In genomic region chr18:44725300-44726096, GRCh38 we compare ENCODE assay signal across 8 cellular contexts. TPM values are rescaled to one million over a fixed set of nuclear protein-coding genes. Genes with fewer than 3 reads are reported as not detected.
DNase-seq lines count a peak whose midpoint lies in the region; ATAC-seq and TF ChIP-seq lines count a peak whose summit lies in the region.

No MANE protein-coding gene starts in this region.

- CTCF ChIA-PET in RWPE1 (lab: Yijun Ruan, JAX) = interaction anchor here (0.7 kb wide), 1 partner anchor 135 kb away, joined by 3 read pairs; no protein-coding TSS in a partner anchor

- no peaks in the 10 kb centered on the region for H3K9me3 Mint-ChIP-seq in activated naive CD4-positive, alpha-beta T cell treated with anti-CD3 and anti-CD28 coated beads, Interleukin-2, amount 50 U/mL, for 24 hours
- no peaks in the 10 kb centered on the region for H3K9me3 Mint-ChIP-seq in immature natural killer cell

- peak; percentile 58 for DNase-seq in GM12864 (ENCODE audit: low read depth)
- DNase-seq in RWPE1 (ENCODE audit: low spot score) = peak; percentile 26
- DNase-seq in immature natural killer cell = peak; percentile 82 to 85 (median 83)
- DNase-seq in stimulated activated CD4-positive, alpha-beta T cell treated with anti-CD3 and anti-CD28 coated beads, Interleukin-4, amount 100 ng/mL, for 4 hours = peak; percentile 54 to 70
- DNase-seq in NCI-H1417 (lab: John Stamatoyannopoulos, UW) = no peak
- DNase-seq in iPS-NIHi7 (ENCODE audit: extremely low spot score) = no peak

- ATAC-seq in HG02884 (IDR thresholded peaks at IDR 0.05; ENCODE audit: unreplicated experiment) = peak; percentile 46

- H3K4me1 Mint-ChIP-seq in activated naive CD4-positive, alpha-beta T cell treated with anti-CD3 and anti-CD28 coated beads, Interleukin-2, amount 50 U/mL, for 24 hours = peaks cover 56% of the 10 kb centered on the region
- peaks cover 87 to 96% of the 10 kb centered on the region in 2 donors for H3K4me1 Mint-ChIP-seq in immature natural killer cell

- peak overlapping the region; percentile 68 for H3K27ac Mint-ChIP-seq in activated naive CD4-positive, alpha-beta T cell treated with anti-CD3 and anti-CD28 coated beads, Interleukin-2, amount 50 U/mL, for 24 hours
- H3K27ac Mint-ChIP-seq in immature natural killer cell = peak overlapping the region; percentile 85 to 92 (median 91)

- no peak overlapping the region for H3K27ac ChIP-seq in RWPE1

- no peaks in the 10 kb centered on the region for H3K27me3 Mint-ChIP-seq in activated naive CD4-positive, alpha-beta T cell treated with anti-CD3 and anti-CD28 coated beads, Interleukin-2, amount 50 U/mL, for 24 hours
- H3K27me3 Mint-ChIP-seq in immature natural killer cell (ENCODE audit: low read depth in 3 of 3) = peaks cover 5 to 9% (median 7%) of the 10 kb centered on the region in 3 donors

- POLR2A ChIA-PET in RWPE1 (lab: Yijun Ruan, JAX; ENCODE audit: low non-redundant PET) = no interaction called here

- H3K4me3 Mint-ChIP-seq in activated naive CD4-positive, alpha-beta T cell treated with anti-CD3 and anti-CD28 coated beads, Interleukin-2, amount 50 U/mL, for 24 hours = peak overlapping the region; percentile 40
- peak overlapping the region; percentile 50 to 79 (median 69) for H3K4me3 Mint-ChIP-seq in immature natural killer cell

- no peaks in the 10 kb centered on the region for H3K36me3 Mint-ChIP-seq in activated naive CD4-positive, alpha-beta T cell treated with anti-CD3 and anti-CD28 coated beads, Interleukin-2, amount 50 U/mL, for 24 hours
- peaks cover 0 to 2% (median under 1%) of the 10 kb centered on the region in 3 donors for H3K36me3 Mint-ChIP-seq in immature natural killer cell

- TF ChIP-seq CTCF in GM12864 (IDR thresholded peaks at IDR 0.05; ENCODE audit: low read depth, low read length, missing control alignments) = no peak
- TF ChIP-seq CTCF in RWPE1 (conservative IDR thresholded peaks at IDR 0.05; ENCODE audit: low read depth) = no peak

- no peak overlapping the region for H3K4me3 ChIP-seq in GM12864 (ENCODE audit: low read depth, low read length)

RNA-seq across cellular contexts. Expression of gene SETBP1, which starts 44.8 kb away (rescaled TPM):
- polyA plus RNA-seq in immature natural killer cell = 1 to 10 TPM in 2 of 3 donors, not detected in 1; 1.2 to 4.3 TPM

Comparison
In these comparisons a context has a peak if more than half of its experiments do, and no peak if none do; other contexts are left out.
1. DNase-seq: peak in GM12864 (single experiment), RWPE1 (single experiment), immature natural killer cell (3 of 3) and stimulated activated CD4-positive, alpha-beta T cell treated with anti-CD3 and anti-CD28 coated beads, Interleukin-4, amount 100 ng/mL, for 4 hours (2 of 2); none in NCI-H1417 (0 of 3) and iPS-NIHi7 (single experiment).